In genomic region chr1:38046333-38046883, GRCh38 we compare ENCODE assay signal across 8 cellular contexts. TPM values are rescaled to one million over a fixed set of nuclear protein-coding genes. Genes with fewer than 3 reads are reported as not detected.
DNase-seq lines count a peak whose midpoint lies in the region; ATAC-seq, FAIRE-seq and TF ChIP-seq lines count a peak whose summit lies in the region.

Gene POU3F1, minus strand, starts transcription at chr1:38046793. Its CDS starts 50 bp downstream, at chr1:38046743.

- CTCF ChIA-PET in OCI-LY7 (lab: Charles Lee; ENCODE audit: unreplicated experiment), result no interaction called here

- H2AFZ ChIP-seq in ACC112 (ENCODE audit: low read length, unreplicated experiment), result peak within 1 kb of the TSS; percentile 40
- no peak within 1 kb of the TSS for H2AFZ ChIP-seq in OCI-LY7 (ENCODE audit: low read length)
- H2AFZ ChIP-seq in neuron (ENCODE audit: low read depth, low read length), result peak within 1 kb of the TSS; percentile 71

- peak; percentile 19 for ATAC-seq in GM19467 (IDR thresholded peaks at IDR 0.05; ENCODE audit: unreplicated experiment)

- DNase-seq in OCI-LY7 (ENCODE audit: low spot score), result no peak
- no peak for DNase-seq in effector memory CD4-positive, alpha-beta T cell
- no peak for DNase-seq in frontal cortex (ENCODE audit: low spot score in 2 of 2)
- DNase-seq in urothelium cell line (ENCODE audit: low spot score), result no peak
- no peak for DNase-seq in activated CD4-positive, CD25-positive, alpha-beta regulatory T cell (lab: John Stamatoyannopoulos, UW)

- H3K79me2 ChIP-seq in ACC112 (ENCODE audit: control insufficient read depth, insufficient read depth, low read length, unreplicated experiment), result no peaks in the 10 kb centered on the region
- H3K79me2 ChIP-seq in OCI-LY7 (ENCODE audit: insufficient read depth, low read depth, low read length), result no peaks in the 10 kb centered on the region

- H3K27me3 ChIP-seq in ACC112 (ENCODE audit: insufficient read depth, low read length), result peaks cover 68% of the 10 kb centered on the region
- H3K27me3 ChIP-seq in effector memory CD4-positive, alpha-beta T cell (replicated peaks; ENCODE audit: control insufficient read depth, insufficient read depth, low read length, poor library complexity, severe bottlenecking), result peaks cover 30% of the 10 kb centered on the region
- no peaks in the 10 kb centered on the region for H3K27me3 ChIP-seq in neuron (ENCODE audit: insufficient read depth, low read length)

- peak within 1 kb of the TSS; percentile 75 for H3K4me3 ChIP-seq in ACC112 (ENCODE audit: low read depth, low read length)
- peak within 1 kb of the TSS; percentile 64 for H3K4me3 ChIP-seq in OCI-LY7 (ENCODE audit: low read depth, low read length, poor library complexity, severe bottlenecking)
- H3K4me3 ChIP-seq in effector memory CD4-positive, alpha-beta T cell (ENCODE audit: insufficient read depth, low read depth, low read length, poor library complexity, severe bottlenecking), result peak within 1 kb of the TSS; percentile 62
- H3K4me3 ChIP-seq in neuron (ENCODE audit: low read length), result peak within 1 kb of the TSS; percentile 74

- H3K9me3 ChIP-seq in OCI-LY7 (ENCODE audit: low read length) (no peaks in the 10 kb centered on the region), neuron (ENCODE audit: low read length) (no peaks in the 10 kb centered on the region)
- no peaks in the 10 kb centered on the region for H3K9me3 ChIP-seq in effector memory CD4-positive, alpha-beta T cell (ENCODE audit: control insufficient read depth, low read length)

- H3K9me2 ChIP-seq in OCI-LY7 (ENCODE audit: insufficient read depth, low read length), result no peaks in the 10 kb centered on the region

- H3K4me1 ChIP-seq in ACC112 (ENCODE audit: control insufficient read depth, insufficient read depth, low read length, unreplicated experiment) (no peaks in the 10 kb centered on the region), OCI-LY7 (ENCODE audit: insufficient read depth, low read length, poor library complexity, severe bottlenecking) (no peaks in the 10 kb centered on the region), neuron (ENCODE audit: insufficient read depth, low read length) (peaks cover 44% of the 10 kb centered on the region)
- peaks cover 18% of the 10 kb centered on the region for H3K4me1 ChIP-seq in effector memory CD4-positive, alpha-beta T cell (ENCODE audit: control insufficient read depth, insufficient read depth, low read length, poor library complexity, severe bottlenecking)

- FAIRE-seq in frontal cortex (lab: Jason Lieb, UNC) (no peak), urothelium cell line (lab: Jason Lieb, UNC) (no peak)

- H3K36me3 ChIP-seq in ACC112 (ENCODE audit: insufficient read depth, low read length) (no peaks in the 10 kb centered on the region), OCI-LY7 (ENCODE audit: insufficient read depth, low read length) (no peaks in the 10 kb centered on the region), neuron (ENCODE audit: insufficient read depth, low read length) (peaks cover 3% of the 10 kb centered on the region)
- H3K36me3 ChIP-seq in effector memory CD4-positive, alpha-beta T cell (ENCODE audit: control insufficient read depth, insufficient read depth, low read length), result no peaks in the 10 kb centered on the region

- H4K20me1 ChIP-seq in OCI-LY7 (ENCODE audit: insufficient read depth, low read length), result no peaks in the 10 kb centered on the region

- no TSS peak for BruUV-seq in OCI-LY7 (replicated peaks; lab: Mats Ljungman, UMichigan)

- H3K27ac ChIP-seq in ACC112 (ENCODE audit: low read depth, low read length), result no peak within 1 kb of the TSS
- H3K27ac ChIP-seq in OCI-LY7 (ENCODE audit: low read depth, low read length, poor library complexity, severe bottlenecking), result no peak within 1 kb of the TSS
- H3K27ac ChIP-seq in effector memory CD4-positive, alpha-beta T cell (ENCODE audit: insufficient read depth, low read length, poor library complexity, severe bottlenecking), result no peak within 1 kb of the TSS

- TF ChIP-seq CTCF in OCI-LY7 (conservative IDR thresholded peaks at IDR 0.05; ENCODE audit: low read length), result no peak

- POLR2A ChIA-PET in OCI-LY7 (lab: Charles Lee), result no interaction called here

- intact Hi-C loops in OCI-LY7 (cut with micrococcal nuclease; ENCODE audit: unreplicated experiment), result loop anchor here (10.0 kb wide), 1 partner anchor 458 kb away; no protein-coding TSS in a partner anchor

- H3K4me2 ChIP-seq in OCI-LY7 (ENCODE audit: low read length), result peak within 1 kb of the TSS; percentile 58

RNA-seq across cellular contexts. Expression of gene POU3F1, which starts in this region (rescaled TPM):
- total RNA-seq in OCI-LY7 (2014; rRNA removed; shearing (Covaris generic)), result 0.08 and 0.13 TPM in 2 replicates
- total RNA-seq in OCI-LY7 (2022) (not detected in 2 replicates), frontal cortex (9.4 TPM)
